In the genomic region with DNA sequence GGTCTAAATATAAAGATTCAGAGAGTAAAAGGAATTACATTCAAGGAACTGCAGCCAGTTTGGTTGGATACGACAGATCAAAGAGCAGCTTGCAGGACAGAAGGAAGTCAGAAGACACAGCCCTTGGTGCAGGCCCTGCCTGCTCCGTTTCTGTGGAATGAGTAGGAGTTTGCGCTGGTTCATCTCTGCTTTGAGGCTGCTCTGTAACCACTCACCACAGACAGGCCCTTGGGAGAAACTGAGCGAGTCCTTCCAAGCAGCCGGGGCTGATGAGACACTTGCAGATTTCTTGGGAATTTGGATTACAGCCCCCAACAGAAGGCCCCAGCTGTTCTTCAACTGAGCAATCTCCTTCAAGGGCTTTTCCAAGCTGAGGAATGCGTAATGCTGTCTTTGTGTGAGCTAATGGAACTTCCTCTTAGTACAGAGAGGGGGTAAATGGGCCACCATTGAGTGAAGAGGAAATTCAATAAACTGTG, we compare ENCODE assay signal across 8 cellular contexts. TPM values are rescaled to one million over a fixed set of nuclear protein-coding genes. Genes with fewer than 3 reads are reported as not detected.
A peak's percentile ranks its signal among the peaks of the same experiment; 100 is the strongest.
DNase-seq lines count a peak whose midpoint lies in the region; ATAC-seq and TF ChIP-seq lines count a peak whose summit lies in the region.

No MANE protein-coding gene starts in this region.

- H3K36me3 ChIP-seq in lower lobe of right lung, result peaks cover 11% of the 10 kb centered on the region

- peaks cover 31% of the 10 kb centered on the region for H3K36me3 Mint-ChIP-seq in activated T-cell treated with anti-CD3 and anti-CD28 coated beads, Interleukin-2, amount 50 U/mL, for 4 hours (ENCODE audit: insufficient read depth)

- H3K27me3 Mint-ChIP-seq in activated T-cell treated with anti-CD3 and anti-CD28 coated beads, Interleukin-2, amount 50 U/mL, for 4 hours (ENCODE audit: low read depth), result no peaks in the 10 kb centered on the region

- ATAC-seq in activated T-cell treated with anti-CD3 and anti-CD28 coated beads, Interleukin-2, amount 50 U/mL, for 4 hours, result peak; percentile 75 to 76
- ATAC-seq in lower lobe of right lung, result peak; percentile 65
- ATAC-seq in esophagus mucosa, result no peak

- H3K4me1 Mint-ChIP-seq in activated T-cell treated with anti-CD3 and anti-CD28 coated beads, Interleukin-2, amount 50 U/mL, for 4 hours (ENCODE audit: low read depth), result peaks cover 98% of the 10 kb centered on the region

- H3K4me1 ChIP-seq in lower lobe of right lung, result peaks cover 52% of the 10 kb centered on the region

- no peaks in the 10 kb centered on the region for H3K27me3 ChIP-seq in lower lobe of right lung (ENCODE audit: low read depth)

- H3K9me3 ChIP-seq in lower lobe of right lung, result no peaks in the 10 kb centered on the region

- peak overlapping the region; percentile 63 for H3K4me3 Mint-ChIP-seq in activated T-cell treated with anti-CD3 and anti-CD28 coated beads, Interleukin-2, amount 50 U/mL, for 4 hours

- peaks cover 3% of the 10 kb centered on the region for H3K9me3 Mint-ChIP-seq in activated T-cell treated with anti-CD3 and anti-CD28 coated beads, Interleukin-2, amount 50 U/mL, for 4 hours

- peak overlapping the region; percentile 61 for H3K27ac ChIP-seq in lower lobe of right lung

- TF ChIP-seq CTCF in lower lobe of right lung (IDR thresholded peaks at IDR 0.05), result no peak

- H3K4me3 ChIP-seq in lower lobe of right lung, result no peak overlapping the region

- peak; percentile 45 for DNase-seq in NOMO-1 treated with DMSO at 0.1 percent for 48 hours (lab: John Stamatoyannopoulos, UW; ENCODE audit: unreplicated experiment)
- DNase-seq in activated T-cell treated with anti-CD3 and anti-CD28 coated beads, Interleukin-2, amount 50 U/mL, for 4 hours, result peak; percentile 48
- DNase-seq in lower lobe of right lung, result peak; percentile 49
- DNase-seq in stimulated activated CD8-positive, alpha-beta memory T cell treated with anti-CD3 and anti-CD28 coated beads, Interleukin-7, amount 100 ng/mL, for 24 hours (ENCODE audit: low read depth), result peak; percentile 37
- no peak for DNase-seq in DMS 273 (lab: John Stamatoyannopoulos, UW; ENCODE audit: unreplicated experiment)
- DNase-seq in anterior cingulate cortex (lab: John Stamatoyannopoulos, UW), result no peak
- DNase-seq in COR-L47 (lab: John Stamatoyannopoulos, UW), result no peak

- intact Hi-C loops in lower lobe of right lung (cut with DNase I), result no loop called here

RNA-seq across cellular contexts. Expression of gene IL10RA, which starts 16.4 kb away (rescaled TPM):
- 10 to 100 TPM; 30.5 to 39.3 (median 36.6) TPM for total RNA-seq in activated T-cell treated with anti-CD3 and anti-CD28 coated beads, Interleukin-2, amount 50 U/mL, for 4 hours
- 37.7 TPM for total RNA-seq in lower lobe of right lung
- 3.8 TPM for total RNA-seq in esophagus mucosa

Comparison
In these comparisons a context has a peak if more than half of its experiments do, and no peak if none do; other contexts are left out.
1. DNase-seq: peak in NOMO-1 treated with DMSO at 0.1 percent for 48 hours (single experiment), activated T-cell treated with anti-CD3 and anti-CD28 coated beads, Interleukin-2, amount 50 U/mL, for 4 hours (single experiment), lower lobe of right lung (single experiment) and stimulated activated CD8-positive, alpha-beta memory T cell treated with anti-CD3 and anti-CD28 coated beads, Interleukin-7, amount 100 ng/mL, for 24 hours (single experiment); none in DMS 273 (single experiment), anterior cingulate cortex (0 of 58) and COR-L47 (single experiment).